In the genomic region with DNA sequence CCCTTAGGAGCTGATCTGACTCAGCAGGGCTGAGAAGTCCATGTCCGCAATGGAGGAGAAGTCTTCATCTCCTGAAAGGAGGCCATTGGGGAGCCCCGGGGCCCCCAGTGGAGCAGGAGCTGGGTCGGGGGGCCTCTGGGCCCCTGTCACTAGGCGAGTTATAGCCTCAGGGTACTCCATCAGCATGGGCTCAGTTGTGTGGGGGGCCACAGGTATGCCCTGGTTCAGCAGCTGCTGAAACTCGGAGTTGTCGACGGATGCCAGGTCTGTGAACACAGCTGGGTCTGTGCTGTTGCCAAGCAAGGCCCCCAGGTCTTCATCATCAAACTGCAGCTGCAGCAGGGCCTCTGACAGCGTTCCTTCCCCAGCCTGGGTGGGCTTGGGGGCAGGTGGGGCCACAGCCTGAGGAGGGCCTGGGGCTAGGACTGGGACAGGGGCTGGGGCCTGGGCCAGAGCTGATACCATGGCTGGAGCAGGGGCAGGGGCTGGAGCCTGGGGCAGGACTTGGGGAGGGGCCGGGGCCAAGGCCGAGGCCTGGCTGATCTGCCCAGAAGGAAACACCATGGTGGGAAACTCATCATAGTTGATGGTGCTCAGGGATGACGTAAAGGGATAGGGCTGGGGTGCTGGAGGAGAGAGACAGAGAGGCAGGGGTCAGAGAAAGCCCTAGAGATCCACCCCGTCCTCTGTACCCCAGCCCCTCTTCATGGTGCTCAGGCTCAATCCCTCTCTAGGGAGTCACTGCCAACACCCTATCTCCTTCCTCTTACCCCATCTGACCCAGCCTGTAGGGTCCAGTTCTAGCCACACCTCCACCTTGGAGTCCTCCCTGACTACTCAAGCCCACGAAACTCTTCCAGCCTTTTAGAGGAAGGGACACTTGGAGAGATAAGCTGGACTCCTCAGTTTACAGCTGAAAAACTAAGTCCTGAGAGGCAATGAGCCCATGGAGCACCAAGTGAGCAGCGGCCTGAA, we compare ENCODE assay signal across 10 cellular contexts. TPM values are rescaled to one million over a fixed set of nuclear protein-coding genes. Genes with fewer than 3 reads are reported as not detected.
A peak's percentile ranks its signal among the peaks of the same experiment; 100 is the strongest.
DNase-seq lines count a peak whose midpoint lies in the region; ATAC-seq, FAIRE-seq and TF ChIP-seq lines count a peak whose summit lies in the region.
"Had no signal": no experiment of that assay in that cellular context is flagged by ENCODE, and none has a peak within 500 bp of the region (broad histone marks: within the 10 kb centered on the region; RNA-seq: fewer than 3 reads in every experiment).

No MANE protein-coding gene starts in this region.

- no peak for DNase-seq in T-helper 2 cell treated with Interferon-gamma antibody and Interleukin-4, amounts not matched to agents 5 μg/mL and 100 μg/mL, for 36 hours (ENCODE audit: low spot score)
- no peak for DNase-seq in T-helper 2 cell
- no peak for DNase-seq in RWPE1 (ENCODE audit: low spot score)
- DNase-seq in endothelial cell of umbilical vein (ENCODE audit: low read depth, low spot score) = no peak
- peak; percentile 65 for DNase-seq in sigmoid colon
- no peak for DNase-seq in Kasumi-1 (lab: John Stamatoyannopoulos, UW)
- no peak for DNase-seq in NCI-H2171 treated with DMSO at 0.1 percent for 48 hours (lab: John Stamatoyannopoulos, UW)
- DNase-seq: T-helper 9 cell had no signal

- H2AFZ ChIP-seq in endothelial cell of umbilical vein (ENCODE audit: low read depth, low read length) = no peak overlapping the region

- H3K4me2 ChIP-seq in endothelial cell of umbilical vein (ENCODE audit: insufficient read depth, low read length) = no peak overlapping the region

- peaks cover 30% of the 10 kb centered on the region for H3K4me1 Mint-ChIP-seq in T-helper 2 cell treated with Interferon-gamma antibody and Interleukin-4, amounts not matched to agents 5 μg/mL and 100 μg/mL, for 36 hours (ENCODE audit: low read depth)

- H3K79me2 ChIP-seq in endothelial cell of umbilical vein (ENCODE audit: control insufficient read depth, insufficient read depth, low read length) = peaks cover 17% of the 10 kb centered on the region

- TF ChIP-seq POLR2A in endothelial cell of umbilical vein (IDR thresholded peaks at IDR 0.05; ENCODE audit: low read depth, low read length) (peak; percentile 59), sigmoid colon (IDR thresholded peaks at IDR 0.05) (no peak)

- no peaks in the 10 kb centered on the region for H3K9me1 ChIP-seq in endothelial cell of umbilical vein (replicated peaks; ENCODE audit: control insufficient read depth, extremely low read depth, insufficient read depth, low read length)

- no peaks in the 10 kb centered on the region for H3K27me3 Mint-ChIP-seq in T-helper 2 cell treated with Interferon-gamma antibody and Interleukin-4, amounts not matched to agents 5 μg/mL and 100 μg/mL, for 36 hours (ENCODE audit: low read depth)

- POLR2A ChIA-PET in RWPE1 (lab: Yijun Ruan, JAX; ENCODE audit: low non-redundant PET) = no interaction called here
- POLR2A ChIA-PET in endothelial cell of umbilical vein (lab: Charles Lee) = interaction anchor here (1.5 to 3.9 kb wide), 3 partner anchors 8 to 63 kb away, joined by 5 to 19 read pairs (median 5); a partner anchor contains a TSS

- peaks cover 21 to 61% of the 10 kb centered on the region in 2 experiments for H3K36me3 ChIP-seq in endothelial cell of umbilical vein (ENCODE audit: control insufficient read depth in 2 of 2, extremely low read depth in 1 of 2, insufficient read depth in 2 of 2, low read length in 2 of 2)
- H3K36me3 ChIP-seq in sigmoid colon = peaks cover 46 to 73% (median 59%) of the 10 kb centered on the region in 4 donors

- H4K20me1 ChIP-seq in endothelial cell of umbilical vein (replicated peaks; ENCODE audit: control insufficient read depth, extremely low read depth, insufficient read depth, low read length) = no peaks in the 10 kb centered on the region

- H3K27me3 ChIP-seq in endothelial cell of umbilical vein (ENCODE audit: control insufficient read depth in 2 of 2, insufficient read depth in 2 of 2, low read length in 2 of 2) (no peaks in the 10 kb centered on the region), sigmoid colon (no peaks in the 10 kb centered on the region)

- TF ChIP-seq CTCF in RWPE1 (conservative IDR thresholded peaks at IDR 0.05; ENCODE audit: low read depth) (no peak), endothelial cell of umbilical vein (IDR thresholded peaks at IDR 0.05; ENCODE audit: extremely low read depth in 1 of 2, insufficient read depth in 1 of 2, low read depth in 1 of 2, low read length in 2 of 2) (no peak), sigmoid colon (IDR thresholded peaks at IDR 0.05) (no peak)

- H3K4me3 Mint-ChIP-seq in T-helper 2 cell treated with Interferon-gamma antibody and Interleukin-4, amounts not matched to agents 5 μg/mL and 100 μg/mL, for 36 hours = no peak overlapping the region

- H3K36me3 Mint-ChIP-seq in T-helper 2 cell treated with Interferon-gamma antibody and Interleukin-4, amounts not matched to agents 5 μg/mL and 100 μg/mL, for 36 hours (ENCODE audit: low read depth) = peaks cover 64% of the 10 kb centered on the region

- dilution Hi-C loops in endothelial cell of umbilical vein (cut with MboI; ENCODE audit: extremely low pct_ligation_motif_present, low sequenced_read_pairs) = no loop called here

- no TSS peak for BruUV-seq in endothelial cell of umbilical vein (replicated peaks; lab: Mats Ljungman, UMichigan)

- H3K9me3 ChIP-seq in endothelial cell of umbilical vein (replicated peaks; ENCODE audit: control insufficient read depth, insufficient read depth, low read length) (no peaks in the 10 kb centered on the region), sigmoid colon (no peaks in the 10 kb centered on the region)

- H3K9me3 Mint-ChIP-seq in T-helper 2 cell treated with Interferon-gamma antibody and Interleukin-4, amounts not matched to agents 5 μg/mL and 100 μg/mL, for 36 hours = no peaks in the 10 kb centered on the region

- CTCF ChIA-PET in RWPE1 (lab: Yijun Ruan, JAX) = interaction anchor here (0.6 to 1.0 kb wide), 2 partner anchors 16 kb away, joined by 3 to 5 read pairs; a partner anchor contains a TSS
- CTCF ChIA-PET in endothelial cell of umbilical vein (lab: Charles Lee) = interaction anchor here (2.3 to 8.0 kb wide), 2 partner anchors 8 to 16 kb away, joined by 14 to 44 read pairs; a partner anchor contains a TSS

- peaks cover 23% of the 10 kb centered on the region for H3K4me1 ChIP-seq in endothelial cell of umbilical vein (ENCODE audit: control insufficient read depth, extremely low read depth, insufficient read depth, low read length)
- peaks cover 0 to 36% (median 32%) of the 10 kb centered on the region in 4 donors for H3K4me1 ChIP-seq in sigmoid colon

- FAIRE-seq in endothelial cell of umbilical vein (lab: Jason Lieb, UNC) = peak; percentile 38
- FAIRE-seq: A204.1 had no signal

- intact Hi-C loops in endothelial cell of umbilical vein (cut with micrococcal nuclease) (no loop called here), sigmoid colon (cut with DNase I) (no loop called here)

- TF ChIP-seq EP300 in sigmoid colon (IDR thresholded peaks at IDR 0.05) = no peak

- 87 to 91% methylated on average over 14 of the region's 14 CpGs for WGBS in sigmoid colon, 2 donors

- H3K27ac Mint-ChIP-seq in T-helper 2 cell treated with Interferon-gamma antibody and Interleukin-4, amounts not matched to agents 5 μg/mL and 100 μg/mL, for 36 hours = peak overlapping the region; percentile 29

- no peak for ATAC-seq in GM19467 (IDR thresholded peaks at IDR 0.05; ENCODE audit: unreplicated experiment)

- no peak overlapping the region for H3K9ac ChIP-seq in endothelial cell of umbilical vein (replicated peaks; ENCODE audit: extremely low read depth, insufficient read depth, low read length)

- H3K27ac ChIP-seq in RWPE1 = peak overlapping the region; percentile 95
- no peak overlapping the region for H3K27ac ChIP-seq in endothelial cell of umbilical vein (ENCODE audit: insufficient read depth, low read depth, low read length)
- H3K27ac ChIP-seq in sigmoid colon = peak overlapping the region; percentile 90 to 98 (median 95)

- H3K4me3 ChIP-seq in endothelial cell of umbilical vein (replicated peaks in 1 of 3; ENCODE audit: insufficient read depth in 1 of 3, low read depth in 1 of 3, low read length in 3 of 3) (no peak overlapping the region), sigmoid colon (no peak overlapping the region)

RNA-seq across cellular contexts. Expression of a gene that starts 8.1 kb away (rescaled TPM):
- total RNA-seq in endothelial cell of umbilical vein (105 and 106 TPM in 2 replicates), sigmoid colon (10 to 100 TPM; 36.4 to 62.6 (median 46.9) TPM)
- polyA plus RNA-seq in endothelial cell of umbilical vein (78.7 and 89.5 TPM in 2 replicates), sigmoid colon (10 to 100 TPM; 33.6 to 45.6 (median 37.5) TPM)
- 53.2 and 65.2 TPM in 2 replicates for polyA plus RNA-seq in endothelial cell of umbilical vein (2011; cell fraction: cytosol; rRNA removed)
- polyA plus RNA-seq in endothelial cell of umbilical vein (2011; cell fraction: nucleus; rRNA removed) = 150 and 181 TPM in 2 replicates
- polyA plus RNA-seq in endothelial cell of umbilical vein (2012) = 89.6 and 100 TPM in 2 replicates
- polyA minus RNA-seq in endothelial cell of umbilical vein = 45.7 and 70.9 TPM in 2 replicates
- 35.8 TPM for polyA minus RNA-seq in endothelial cell of umbilical vein (2011; cell fraction: cytosol; rRNA and poly(A)+ RNA removed)
- polyA minus RNA-seq in endothelial cell of umbilical vein (2011; cell fraction: nucleus; rRNA and poly(A)+ RNA removed) = 66.0 and 73.1 TPM in 2 replicates

RNA-seq across cellular contexts. Expression of a gene that starts 16.8 kb away (rescaled TPM):
- total RNA-seq in endothelial cell of umbilical vein (119 and 128 TPM in 2 replicates), sigmoid colon (10 to 100 TPM; 19.9 to 30.7 (median 28.2) TPM)
- polyA plus RNA-seq in endothelial cell of umbilical vein (67.5 and 96.5 TPM in 2 replicates), sigmoid colon (10 to 100 TPM; 20.3 to 53.6 (median 34.8) TPM)
- polyA plus RNA-seq in endothelial cell of umbilical vein (2011; cell fraction: cytosol; rRNA removed) = 43.7 and 54.8 TPM in 2 replicates
- 78.0 and 81.6 TPM in 2 replicates for polyA plus RNA-seq in endothelial cell of umbilical vein (2011; cell fraction: nucleus; rRNA removed)
- 53.4 and 66.6 TPM in 2 replicates for polyA plus RNA-seq in endothelial cell of umbilical vein (2012)
- polyA minus RNA-seq in endothelial cell of umbilical vein = 61.4 and 99.1 TPM in 2 replicates
- polyA minus RNA-seq in endothelial cell of umbilical vein (2011; cell fraction: cytosol; rRNA and poly(A)+ RNA removed) = 16.3 TPM
- polyA minus RNA-seq in endothelial cell of umbilical vein (2011; cell fraction: nucleus; rRNA and poly(A)+ RNA removed) = 33.2 and 56.9 TPM in 2 replicates

RNA-seq across cellular contexts. Expression of a gene that starts 39.1 kb away (rescaled TPM):
- total RNA-seq in endothelial cell of umbilical vein (53.8 and 53.9 TPM in 2 replicates), sigmoid colon (10 to 100 TPM; 10.7 to 21.3 (median 14.3) TPM)
- polyA plus RNA-seq in endothelial cell of umbilical vein (42.6 and 53.5 TPM in 2 replicates), sigmoid colon (10 to 100 TPM in 1 of 3 donors, 1 to 10 TPM in 2; 6.0 to 35.0 (median 6.6) TPM)
- polyA plus RNA-seq in endothelial cell of umbilical vein (2011; cell fraction: cytosol; rRNA removed) = 23.3 and 28.8 TPM in 2 replicates
- polyA plus RNA-seq in endothelial cell of umbilical vein (2011; cell fraction: nucleus; rRNA removed) = 76.1 and 90.5 TPM in 2 replicates
- polyA plus RNA-seq in endothelial cell of umbilical vein (2012) = 28.4 and 32.6 TPM in 2 replicates
- polyA minus RNA-seq in endothelial cell of umbilical vein = 45.5 and 63.5 TPM in 2 replicates
- 34.9 TPM for polyA minus RNA-seq in endothelial cell of umbilical vein (2011; cell fraction: cytosol; rRNA and poly(A)+ RNA removed)
- polyA minus RNA-seq in endothelial cell of umbilical vein (2011; cell fraction: nucleus; rRNA and poly(A)+ RNA removed) = 43.2 and 59.8 TPM in 2 replicates

RNA-seq across cellular contexts. Expression of a gene that starts 40.6 kb away (rescaled TPM):
- total RNA-seq in endothelial cell of umbilical vein (160 and 182 TPM in 2 replicates), sigmoid colon (10 to 100 TPM; 18.5 to 52.1 (median 26.3) TPM)
- polyA plus RNA-seq in endothelial cell of umbilical vein (131 and 148 TPM in 2 replicates), sigmoid colon (10 to 100 TPM; 48.6 to 71.2 (median 71.0) TPM)
- 74.8 and 100 TPM in 2 replicates for polyA plus RNA-seq in endothelial cell of umbilical vein (2011; cell fraction: cytosol; rRNA removed)
- 107 and 124 TPM in 2 replicates for polyA plus RNA-seq in endothelial cell of umbilical vein (2011; cell fraction: nucleus; rRNA removed)
- polyA plus RNA-seq in endothelial cell of umbilical vein (2012) = 98.7 and 129 TPM in 2 replicates
- 74.5 and 110 TPM in 2 replicates for polyA minus RNA-seq in endothelial cell of umbilical vein
- 32.2 TPM for polyA minus RNA-seq in endothelial cell of umbilical vein (2011; cell fraction: cytosol; rRNA and poly(A)+ RNA removed)
- 44.6 and 76.6 TPM in 2 replicates for polyA minus RNA-seq in endothelial cell of umbilical vein (2011; cell fraction: nucleus; rRNA and poly(A)+ RNA removed)

RNA-seq across cellular contexts. Expression of a gene that starts 57.4 kb away (rescaled TPM):
- 48.8 and 50.2 TPM in 2 replicates for total RNA-seq in endothelial cell of umbilical vein
- 31.4 and 35.8 TPM in 2 replicates for polyA plus RNA-seq in endothelial cell of umbilical vein
- polyA plus RNA-seq in endothelial cell of umbilical vein (2011; cell fraction: cytosol; rRNA removed) = 32.1 and 34.3 TPM in 2 replicates
- polyA plus RNA-seq in endothelial cell of umbilical vein (2011; cell fraction: nucleus; rRNA removed) = 66.6 and 85.2 TPM in 2 replicates
- polyA plus RNA-seq in endothelial cell of umbilical vein (2012) = 22.8 and 28.2 TPM in 2 replicates
- polyA minus RNA-seq in endothelial cell of umbilical vein = 55.9 and 86.6 TPM in 2 replicates
- 41.8 TPM for polyA minus RNA-seq in endothelial cell of umbilical vein (2011; cell fraction: cytosol; rRNA and poly(A)+ RNA removed)
- polyA minus RNA-seq in endothelial cell of umbilical vein (2011; cell fraction: nucleus; rRNA and poly(A)+ RNA removed) = 46.8 and 48.1 TPM in 2 replicates
- total RNA-seq in sigmoid colon = 10 to 100 TPM; 58.4 to 92.7 (median 74.7) TPM
- 10 to 100 TPM; 51.1 to 81.0 (median 53.9) TPM for polyA plus RNA-seq in sigmoid colon
